ENCODE assay signal across 8 cellular contexts in the genomic region with DNA sequence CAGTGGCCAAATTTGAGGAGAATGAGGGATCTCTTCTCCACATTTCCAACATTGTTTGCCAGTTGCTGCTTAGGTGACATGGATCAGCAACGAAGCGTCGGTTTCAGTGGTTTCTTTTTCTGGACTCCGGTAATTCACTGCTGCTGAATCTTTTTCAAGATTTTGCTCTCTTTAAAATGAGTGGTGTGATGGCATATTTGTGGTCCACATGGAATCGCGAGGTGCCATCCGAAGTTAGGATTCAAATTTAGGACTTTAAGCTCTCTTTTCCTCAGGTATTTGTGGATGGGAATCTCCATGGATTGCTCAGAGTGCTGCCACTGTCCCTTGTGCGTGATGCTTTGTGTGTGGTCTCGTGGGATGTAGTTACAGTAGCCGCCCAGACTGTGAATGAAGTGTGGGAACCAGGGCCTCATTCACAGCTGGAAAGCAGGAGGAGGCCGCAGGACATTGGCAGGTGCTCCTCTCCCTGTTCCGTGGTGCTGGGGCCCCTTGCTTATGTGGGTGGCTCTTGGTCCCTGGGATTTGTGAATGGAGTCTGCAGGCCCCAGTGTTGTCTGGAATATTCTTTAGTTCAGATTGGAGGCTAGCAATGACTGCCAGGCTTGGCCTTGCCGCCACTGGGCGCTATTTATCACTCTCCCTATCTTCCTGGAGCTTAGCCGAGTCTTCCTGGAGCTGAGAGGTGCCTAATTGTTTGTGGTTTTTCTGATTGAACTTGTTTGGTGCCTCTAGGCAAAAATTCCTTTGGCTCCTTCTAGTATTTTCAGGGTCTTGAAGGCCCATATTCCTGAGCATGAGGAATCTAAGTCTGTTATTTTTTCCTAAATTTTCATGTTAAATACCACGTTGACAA. TPM values are rescaled to one million over a fixed set of nuclear protein-coding genes. Genes with fewer than 3 reads are reported as not detected.
DNase-seq lines count a peak whose midpoint lies in the region; ATAC-seq and TF ChIP-seq lines count a peak whose summit lies in the region.

No MANE protein-coding gene starts in this region.

- H3K4me3 ChIP-seq in A673 (ENCODE audit: low read depth, low read length, poor library complexity, severe bottlenecking), result peak overlapping the region; percentile 100
- peak overlapping the region; percentile 70 to 79 for H3K4me3 ChIP-seq in duodenal mucosa (ENCODE audit: low read depth in 1 of 2, low read length in 2 of 2)

- H3K4me1 ChIP-seq in A673 (ENCODE audit: insufficient read depth, low read length, poor library complexity, severe bottlenecking), result peaks cover 27% of the 10 kb centered on the region
- H3K4me1 ChIP-seq in duodenal mucosa (ENCODE audit: control insufficient read depth in 1 of 2, insufficient read depth in 2 of 2, low read length in 2 of 2), result peaks cover 25 to 34% of the 10 kb centered on the region in 2 donors

- ATAC-seq in HG02642 (IDR thresholded peaks at IDR 0.05; ENCODE audit: poor library complexity, unreplicated experiment), result no peak
- ATAC-seq in HG03175 (IDR thresholded peaks at IDR 0.05; ENCODE audit: unreplicated experiment), result no peak
- no peak for ATAC-seq in HG02623 (IDR thresholded peaks at IDR 0.05; ENCODE audit: unreplicated experiment)

- 0 out of 2 replicates have a peak, but pooled peaks have one; percentile 24 for TF ChIP-seq CTCF in A673 (conservative IDR thresholded peaks at IDR 0.05; ENCODE audit: low read depth, low read length)

- H3K36me3 ChIP-seq in A673 (ENCODE audit: insufficient read depth, low read length, poor library complexity, severe bottlenecking), result peaks cover 49% of the 10 kb centered on the region
- H3K36me3 ChIP-seq in duodenal mucosa (ENCODE audit: control insufficient read depth in 1 of 2, insufficient read depth in 2 of 2, low read length in 2 of 2), result peaks cover 0 to 10% of the 10 kb centered on the region in 2 donors

- H3K27ac ChIP-seq in A673 (ENCODE audit: low read depth, low read length, poor library complexity, severe bottlenecking) (peak overlapping the region; percentile 100), duodenal mucosa (ENCODE audit: low read depth, low read length) (peak overlapping the region; percentile 41)

- peak; percentile 53 for DNase-seq in A673 (ENCODE audit: low spot score)
- peak; percentile 57 for DNase-seq in ELR (ENCODE audit: low read depth)
- peak; percentile 41 for DNase-seq in RPMI8226
- peak; percentile 58 for DNase-seq in myocyte (ENCODE audit: low read depth)

- POLR2A ChIA-PET in A673 (lab: Charles Lee; ENCODE audit: low non-redundant PET), result no interaction called here

- H3K27me3 ChIP-seq in A673 (replicated peaks; ENCODE audit: insufficient read depth, low read depth, low read length, poor library complexity) (no peaks in the 10 kb centered on the region), duodenal mucosa (ENCODE audit: control insufficient read depth in 1 of 2, insufficient read depth in 2 of 2, low read length in 2 of 2) (no peaks in the 10 kb centered on the region)

- BruUV-seq in A673 (replicated peaks; lab: Mats Ljungman, UMichigan), result TSS peak; percentile 43

- CTCF ChIA-PET in A673 (lab: Charles Lee), result interaction anchor here (0.5 to 0.6 kb wide), 2 partner anchors 45 to 239 kb away, joined by 3 to 7 read pairs; no protein-coding TSS in a partner anchor

- H3K9ac ChIP-seq in duodenal mucosa (ENCODE audit: low read depth in 1 of 2, low read length in 2 of 2), result peak overlapping the region; percentile 80 to 81

- H3K9me3 ChIP-seq in A673 (ENCODE audit: low read depth, low read length, poor library complexity, severe bottlenecking), result no peaks in the 10 kb centered on the region
- no peaks in the 10 kb centered on the region for H3K9me3 ChIP-seq in duodenal mucosa (ENCODE audit: control insufficient read depth in 1 of 2, low read length in 2 of 2)

- intact Hi-C loops in A673 (cut with micrococcal nuclease; ENCODE audit: unreplicated experiment), result loop anchor here (10.0 kb wide), 1 partner anchor 251 kb away; a partner anchor contains a TSS

RNA-seq across cellular contexts. Expression of a gene that starts 1.5 kb away (rescaled TPM):
- total RNA-seq in A673 (2021) (665 and 683 TPM in 2 replicates), myocyte (94.6 and 116 TPM in 2 replicates)
- 116 TPM for polyA plus RNA-seq in myocyte (2012)

RNA-seq across cellular contexts. Expression of a gene that starts 30.3 kb away (rescaled TPM):
- total RNA-seq in A673 (2021), result 35.4 and 52.2 TPM in 2 replicates
- 81.9 and 100 TPM in 2 replicates for total RNA-seq in myocyte
- 231 TPM for polyA plus RNA-seq in myocyte (2012)

RNA-seq across cellular contexts. Expression of a gene that starts 45.6 kb away (rescaled TPM):
- 82.4 and 89.6 TPM in 2 replicates for total RNA-seq in A673 (2021)
- total RNA-seq in myocyte, result 40.5 and 43.1 TPM in 2 replicates
- polyA plus RNA-seq in myocyte (2012), result 69.1 TPM
